In the genomic region with DNA sequence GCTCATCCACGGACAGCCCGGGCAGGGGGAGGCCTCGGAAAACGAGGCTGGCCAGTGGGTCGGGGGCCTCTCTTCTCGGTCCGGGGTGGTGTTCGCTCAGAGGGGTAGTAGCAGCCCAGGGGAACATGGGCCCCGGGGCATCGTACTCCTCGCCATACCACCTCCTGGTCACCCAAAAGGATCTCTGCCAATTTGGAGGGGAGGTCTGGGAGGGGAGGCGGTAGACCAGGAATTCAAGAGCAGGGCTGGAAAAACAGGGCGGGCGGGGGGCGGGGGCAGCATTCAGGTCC, we compare ENCODE assay signal across 18 cellular contexts.
"Had no signal": no experiment of that assay in that cellular context is flagged by ENCODE, and none has a peak within 500 bp of the region (broad histone marks: within the 10 kb centered on the region; RNA-seq: fewer than 3 reads in every experiment).

No MANE protein-coding gene starts in this region.

- H3K27me3 ChIP-seq: body of pancreas, left lung, right atrium auricular region, testis had no signal

- ATAC-seq: body of pancreas, left lung, natural killer cell had no signal

- DNase-seq: activated CD4-positive, alpha-beta T cell treated with anti-CD3 and anti-CD28 coated beads for 4 hours; activated gamma-delta T cell treated with Interleukin-2 at 50 U/mL for 16 hours; activated naive CD8-positive, alpha-beta T cell treated with anti-CD3 and anti-CD28 coated beads for 36 hours; amygdala; body of pancreas; foreskin melanocyte; head of caudate nucleus; natural killer cell; posterior cingulate gyrus; stimulated activated CD4-positive, alpha-beta T cell treated with anti-CD3 and anti-CD28 coated beads, Interleukin-4, amount 100 ng/mL, for 4 hours; stimulated activated CD8-positive, alpha-beta memory T cell treated with anti-CD3 and anti-CD28 coated beads, Interleukin-4, amount 100 ng/mL, for 48 hours; stimulated activated naive CD4-positive, alpha-beta T cell treated with Interleukin-2 at 50 U/mL for 16 hours; T-helper 2 cell; testis had no signal

- H3K9me3 ChIP-seq: body of pancreas, left lung, testis had no signal

- H3K4me2 ChIP-seq: smooth muscle cell had no signal

- H3K4me3 ChIP-seq: body of pancreas, coronary artery, left lung, right atrium auricular region, smooth muscle cell, testis had no signal

- H3K27ac ChIP-seq: body of pancreas, coronary artery, left lung, right atrium auricular region, testis had no signal
